8 cellular contexts compared by ENCODE assay signal in genomic region chr21:26170471-26171309, GRCh38. TPM values are rescaled to one million over a fixed set of nuclear protein-coding genes. Genes with fewer than 3 reads are reported as not detected.
A peak's percentile ranks its signal among the peaks of the same experiment; 100 is the strongest.
DNase-seq lines count a peak whose midpoint lies in the region; ATAC-seq and TF ChIP-seq lines count a peak whose summit lies in the region.

Gene APP, minus strand, starts transcription at chr21:26170770. Its CDS starts 150 bp downstream, at chr21:26170620.

- 0% methylated on average over 87 to 88 of the region's 88 CpGs for WGBS in ectodermal cell, 2 experiments
- WGBS in lung, 2 donors, result 1% methylated on average over 68 to 88 of the region's 88 CpGs

- H3K9me3 ChIP-seq in ectodermal cell (ENCODE audit: control insufficient read depth, low read length) (no peaks in the 10 kb centered on the region), lung (ENCODE audit: control insufficient read depth in 2 of 2, insufficient read depth in 1 of 2, low read length in 1 of 2) (no peaks in the 10 kb centered on the region)

- no peaks in the 10 kb centered on the region for H3K9me3 Mint-ChIP-seq in activated CD8-positive, alpha-beta T cell treated with anti-CD3 and anti-CD28 coated beads, Interleukin-2, amount 10 ng/mL, durations not matched to agents 7 days and 5 days (ENCODE audit: insufficient read depth)

- H3K27ac ChIP-seq in ectodermal cell (ENCODE audit: insufficient read depth, low read depth, low read length, poor library complexity, severe bottlenecking) (peak within 1 kb of the TSS; percentile 74), lung (ENCODE audit: low read depth in 1 of 2, low read length in 1 of 2) (peak within 1 kb of the TSS; percentile 84 to 86)

- H3K27ac Mint-ChIP-seq in activated CD8-positive, alpha-beta T cell treated with anti-CD3 and anti-CD28 coated beads, Interleukin-2, amount 10 ng/mL, durations not matched to agents 7 days and 5 days, result peak within 1 kb of the TSS; percentile 69

- POLR2A ChIA-PET in activated CD8-positive, alpha-beta T cell treated with anti-CD3 and anti-CD28 coated beads, Interleukin-2, amount 10 ng/mL, durations not matched to agents 7 days and 5 days (lab: Charles Lee), result interaction anchor here (0.6 kb wide), 1 partner anchor 51 kb away, joined by 3 read pairs; no protein-coding TSS in a partner anchor

- peak; percentile 70 for TF ChIP-seq POLR2A in GM18951 (IDR thresholded peaks at IDR 0.05; ENCODE audit: extremely low read depth, insufficient read depth, insufficient read length)

- peaks cover 16% of the 10 kb centered on the region for H3K4me1 Mint-ChIP-seq in activated CD8-positive, alpha-beta T cell treated with anti-CD3 and anti-CD28 coated beads, Interleukin-2, amount 10 ng/mL, durations not matched to agents 7 days and 5 days (ENCODE audit: low read depth)

- in situ Hi-C loops in GM18951 (cut with MboI; ENCODE audit: low sequenced_read_pairs, unreplicated experiment), result loop anchor here (25.0 kb wide), 1 partner anchor 558 kb away; the partner anchor contains the start of gene MRPL39

- H3K36me3 ChIP-seq in ectodermal cell (ENCODE audit: control insufficient read depth, insufficient read depth, low read length) (no peaks in the 10 kb centered on the region), lung (ENCODE audit: control insufficient read depth in 2 of 2, insufficient read depth in 2 of 2, low read length in 2 of 2) (no peaks in the 10 kb centered on the region)

- DNase-seq in AG09319 (ENCODE audit: extremely low read depth, low read depth), result no peak
- peak; percentile 64 for DNase-seq in NCI-H446 treated with DMSO at 0.1 percent for 48 hours (lab: John Stamatoyannopoulos, UW)
- peak; percentile 87 for DNase-seq in activated CD8-positive, alpha-beta T cell treated with anti-CD3 and anti-CD28 coated beads, Interleukin-2, amount 10 ng/mL, durations not matched to agents 7 days and 5 days
- DNase-seq in lung (ENCODE audit: low spot score), result peak; percentile 83
- peak; percentile 75 to 82 (median 82) for DNase-seq in stimulated activated CD4-positive, alpha-beta T cell treated with anti-CD3 and anti-CD28 coated beads, TNF-alpha, amount 100 ng/mL, for 24 hours (ENCODE audit: low read depth in 3 of 3)

- H3K4me3 Mint-ChIP-seq in activated CD8-positive, alpha-beta T cell treated with anti-CD3 and anti-CD28 coated beads, Interleukin-2, amount 10 ng/mL, durations not matched to agents 7 days and 5 days, result peak within 1 kb of the TSS; percentile 80

- H3K27me3 Mint-ChIP-seq in activated CD8-positive, alpha-beta T cell treated with anti-CD3 and anti-CD28 coated beads, Interleukin-2, amount 10 ng/mL, durations not matched to agents 7 days and 5 days (ENCODE audit: low read depth), result peaks cover 12% of the 10 kb centered on the region

- TF ChIP-seq CTCF in AG09319 (IDR thresholded peaks at IDR 0.05; ENCODE audit: low read depth, low read length), result peak; percentile 51
- TF ChIP-seq CTCF in lung (IDR thresholded peaks at IDR 0.05; ENCODE audit: control extremely low read depth, extremely low read depth), result peak; percentile 69

- H3K27me3 ChIP-seq in ectodermal cell (ENCODE audit: control insufficient read depth, insufficient read depth, low read length, poor library complexity, severe bottlenecking) (peaks cover 8% of the 10 kb centered on the region), lung (ENCODE audit: control insufficient read depth, insufficient read depth) (no peaks in the 10 kb centered on the region)

- CTCF ChIA-PET in activated CD8-positive, alpha-beta T cell treated with anti-CD3 and anti-CD28 coated beads, Interleukin-2, amount 10 ng/mL, durations not matched to agents 7 days and 5 days (lab: Charles Lee), result interaction anchor here (0.6 to 5.1 kb wide), 24 partner anchors 11 to 366 kb away, joined by 3 to 40 read pairs (median 4); no protein-coding TSS in a partner anchor

- peak; percentile 68 for ATAC-seq in HG03175 (IDR thresholded peaks at IDR 0.05; ENCODE audit: unreplicated experiment)
- peak; percentile 87 for ATAC-seq in activated CD8-positive, alpha-beta T cell treated with anti-CD3 and anti-CD28 coated beads, Interleukin-2, amount 10 ng/mL, durations not matched to agents 7 days and 5 days
- ATAC-seq in lung (ENCODE audit: insufficient read depth, low FRiP score), result peak; percentile 93

- no peaks in the 10 kb centered on the region for H3K36me3 Mint-ChIP-seq in activated CD8-positive, alpha-beta T cell treated with anti-CD3 and anti-CD28 coated beads, Interleukin-2, amount 10 ng/mL, durations not matched to agents 7 days and 5 days (ENCODE audit: low read depth)

- peaks cover 17% of the 10 kb centered on the region for H3K4me1 ChIP-seq in ectodermal cell (ENCODE audit: control insufficient read depth, insufficient read depth, low read length)
- peaks cover 3 to 5% of the 10 kb centered on the region in 2 donors for H3K4me1 ChIP-seq in lung (ENCODE audit: control insufficient read depth in 2 of 2, insufficient read depth in 2 of 2, low read length in 2 of 2)

- peak within 1 kb of the TSS; percentile 97 for H3K4me3 ChIP-seq in ectodermal cell (ENCODE audit: insufficient read depth, low read depth, low read length)
- H3K4me3 ChIP-seq in lung, result peak within 1 kb of the TSS; percentile 98

RNA-seq across cellular contexts. Expression of gene APP, which starts in this region (rescaled TPM):
- total RNA-seq in activated CD8-positive, alpha-beta T cell treated with anti-CD3 and anti-CD28 coated beads, Interleukin-2, amount 10 ng/mL, durations not matched to agents 7 days and 5 days, result 10 to 100 TPM; 14.5 to 14.9 TPM
- polyA plus RNA-seq in ectodermal cell (2013, experiment 1 of 4), result 457 TPM
- 469 TPM for polyA plus RNA-seq in ectodermal cell (2013, experiment 2 of 4)
- polyA plus RNA-seq in ectodermal cell (2013, experiment 3 of 4), result 362 TPM
- polyA plus RNA-seq in ectodermal cell (2013, experiment 4 of 4), result 413 TPM
- 100 to 1,000 TPM; 410 to 414 TPM for total RNA-seq in lung
- 100 to 1,000 TPM in 1 of 2 donors, 10 to 100 TPM in 1; 86.9 to 324 TPM for polyA plus RNA-seq in lung

Comparison
In these comparisons a context has a peak if more than half of its experiments do, and no peak if none do; other contexts are left out.
1. RNA of gene APP (total RNA-seq): 410 to 414 TPM in lung; 14.5 to 14.9 TPM in activated CD8-positive, alpha-beta T cell treated with anti-CD3 and anti-CD28 coated beads, Interleukin-2, amount 10 ng/mL, durations not matched to agents 7 days and 5 days; every median in the first group is over 10 times any median in the second.
2. Peak in every context shown above with its lines, with median percentiles within 50 percentile points of each other: ATAC-seq.